8 cellular contexts compared by ENCODE assay signal in the genomic region with DNA sequence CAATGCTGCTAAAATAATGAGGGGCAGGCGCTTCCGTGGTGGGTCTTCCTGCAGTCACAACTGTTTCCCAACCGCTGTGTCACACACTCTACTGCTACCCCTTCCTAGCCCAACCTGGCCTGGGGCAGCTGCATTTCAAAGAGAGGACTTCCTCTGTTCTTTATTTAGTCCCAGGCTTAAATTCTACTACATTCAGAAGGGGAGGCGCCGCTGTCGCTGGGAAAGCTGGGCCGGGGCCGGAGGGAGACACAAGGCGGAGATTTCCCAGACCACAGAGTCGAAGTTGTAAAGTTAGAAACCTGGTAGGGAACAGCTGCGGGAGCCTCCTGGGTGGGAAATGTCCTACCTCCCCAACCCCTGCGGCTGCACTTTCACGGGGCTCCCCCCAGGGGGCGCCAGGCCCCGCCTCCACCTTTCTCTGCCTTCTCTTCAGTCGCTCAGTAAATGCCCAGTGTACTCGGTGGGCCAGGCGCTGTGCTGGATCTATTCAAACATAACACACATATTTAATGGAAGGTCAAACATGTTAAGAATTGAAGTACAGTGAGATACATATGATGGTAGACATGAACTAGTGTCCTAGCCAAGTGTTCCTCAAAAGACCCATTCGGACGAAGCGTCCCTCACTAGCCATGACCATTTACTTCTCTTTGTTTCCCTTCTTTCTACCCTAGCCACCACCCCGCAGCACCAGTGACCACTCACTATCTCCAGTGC. TPM values are rescaled to one million over a fixed set of nuclear protein-coding genes. Genes with fewer than 3 reads are reported as not detected.
A peak's percentile ranks its signal among the peaks of the same experiment; 100 is the strongest.
DNase-seq lines count a peak whose midpoint lies in the region; ATAC-seq and TF ChIP-seq lines count a peak whose summit lies in the region.

No MANE protein-coding gene starts in this region.

- peaks cover 0 to 34% (median 0%) of the 10 kb centered on the region in 7 donors for H3K27me3 ChIP-seq in spleen (replicated peaks in 1 of 7)

- 17 to 24% (median 20%) methylated on average over 21 to 22 of the region's 22 CpGs for WGBS in spleen, 5 donors

- no peaks in the 10 kb centered on the region for H3K9me3 ChIP-seq in spleen

- TF ChIP-seq CTCF in spleen (IDR thresholded peaks at IDR 0.05 in 8 of 11, conservative IDR thresholded peaks at IDR 0.05 in 3 of 11), result peak in 10 of 11 experiments; percentile 53 to 89 (median 76)

- intact Hi-C loops in cardiac septum (cut with DNase I), result loop anchor here (1.0 to 2.0 kb wide), 3 partner anchors 24 to 66 kb away; partner anchors contain the start of gene DYRK3
- intact Hi-C loops in spleen (cut with DNase I; ENCODE audit: low total_unique reads), result no loop called here

- H3K4me3 ChIP-seq in spleen, result peak overlapping the region in 1 of 8 donors; percentile 21

- no peaks in the 10 kb centered on the region for H3K36me3 ChIP-seq in spleen

- no peak for ATAC-seq in GM18498 (IDR thresholded peaks at IDR 0.05; ENCODE audit: unreplicated experiment)

- no peak for TF ChIP-seq POLR2A in spleen (IDR thresholded peaks at IDR 0.05)

- no peak overlapping the region for H3K27ac ChIP-seq in spleen

- H3K4me1 ChIP-seq in spleen, result peaks cover 0 to 31% (median 14%) of the 10 kb centered on the region in 6 donors

- DNase-seq in NCI-H748 (lab: John Stamatoyannopoulos, UW; ENCODE audit: unreplicated experiment), result peak; percentile 0
- DNase-seq in NCI-H748 treated with DMSO at 0.1 percent for 48 hours (lab: John Stamatoyannopoulos, UW), result no peak
- DNase-seq in NCI-H69 (lab: John Stamatoyannopoulos, UW), result peak; percentile 64
- peak; percentile 56 to 70 for DNase-seq in activated T-cell treated with anti-CD3 and anti-CD28 coated beads, Interleukin-2, amount 50 U/mL, for 48 hours
- DNase-seq in cardiac septum (ENCODE audit: low spot score), result peak; percentile 85
- peak; percentile 85 for DNase-seq in spleen
- DNase-seq in SHP77 treated with DMSO at 0.1 percent for 48 hours (lab: John Stamatoyannopoulos, UW), result no peak

RNA-seq across cellular contexts. Expression of gene DYRK3, which starts 23.1 kb away (rescaled TPM):
- total RNA-seq in cardiac septum (11.3 TPM), spleen (1 to 10 TPM; 2.4 to 6.6 (median 4.3) TPM)
- polyA plus RNA-seq in spleen, result 1 to 10 TPM in 1 of 3 donors, under 1 TPM in 2; 0.65 to 1.4 (median 0.89) TPM

RNA-seq across cellular contexts. Expression of gene MAPKAPK2, which starts 26.3 kb away (rescaled TPM):
- 242 TPM for total RNA-seq in cardiac septum
- 100 to 1,000 TPM in 5 of 7 donors, 10 to 100 TPM in 2; 82.0 to 129 (median 104) TPM for total RNA-seq in spleen
- polyA plus RNA-seq in spleen, result 10 to 100 TPM; 42.2 to 68.1 (median 53.4) TPM

RNA-seq across cellular contexts. Expression of gene EIF2D, which starts 46.2 kb away (rescaled TPM):
- total RNA-seq in cardiac septum, result 27.8 TPM
- 10 to 100 TPM; 38.7 to 48.6 (median 43.0) TPM for total RNA-seq in spleen
- polyA plus RNA-seq in spleen, result 10 to 100 TPM; 41.8 to 51.6 (median 50.0) TPM

Comparison
In these comparisons a context has a peak if more than half of its experiments do, and no peak if none do; other contexts are left out.
1. DNase-seq: peak in NCI-H748 (single experiment), NCI-H69 (single experiment), activated T-cell treated with anti-CD3 and anti-CD28 coated beads, Interleukin-2, amount 50 U/mL, for 48 hours (2 of 2), cardiac septum (single experiment) and spleen (single experiment); none in NCI-H748 treated with DMSO at 0.1 percent for 48 hours (single experiment) and SHP77 treated with DMSO at 0.1 percent for 48 hours (single experiment).